Comparison of ENCODE assay signal across 1 cellular context in genomic region chr2:230987137-230988020, GRCh38.
A peak's percentile ranks its signal among the peaks of the same experiment; 100 is the strongest.
TF ChIP-seq lines count a peak whose summit lies in the region.

No MANE protein-coding gene starts in this region.

TF ChIP-seq in GM12878, 131 proteins besides CTCF, POLR2A, EP300 and RAD21 (continued from another document and continues in another):
- TF ChIP-seq E2F4 (IDR thresholded peaks at IDR 0.05; ENCODE audit: low read depth, low read length) (no peak), MAX (IDR thresholded peaks at IDR 0.05; ENCODE audit: low read depth, low read length) (peak; percentile 73; the same call in 1 of the 2 replicates), ASH2L (IDR thresholded peaks at IDR 0.05; ENCODE audit: borderline replicate concordance, low read depth) (no peak), IRF4 (IDR thresholded peaks at IDR 0.05; ENCODE audit: low read depth, low read length) (0 out of 2 replicates have a peak, but pooled peaks have one; percentile 9), NFIC (IDR thresholded peaks at IDR 0.05; ENCODE audit: low read depth, low read length) (no peak), ZNF384 (IDR thresholded peaks at IDR 0.05; ENCODE audit: borderline replicate concordance, low read depth, low read length) (no peak), CBX3 (IDR thresholded peaks at IDR 0.05; ENCODE audit: borderline replicate concordance, low read depth) (no peak), BCLAF1 (IDR thresholded peaks at IDR 0.05) (no peak), KAT2A (conservative IDR thresholded peaks at IDR 0.05; ENCODE audit: control insufficient read depth, low read depth, low read length) (no peak), SRF (IDR thresholded peaks at IDR 0.05; ENCODE audit: low read depth in 2 of 2, low read length in 2 of 2) (no peak), RBBP5 (conservative IDR thresholded peaks at IDR 0.05) (no peak), HCFC1 (IDR thresholded peaks at IDR 0.05; ENCODE audit: low read length) (no peak), IKZF2 (IDR thresholded peaks at IDR 0.05) (peak; percentile 85 to 88), ATF3 (IDR thresholded peaks at IDR 0.05; ENCODE audit: borderline replicate concordance, extremely low read depth, low read depth, low read length) (no peak), USF2 (IDR thresholded peaks at IDR 0.05; ENCODE audit: borderline replicate concordance, low read depth, low read length) (no peak), TARDBP (IDR thresholded peaks at IDR 0.05; ENCODE audit: borderline replicate concordance) (no peak), RAD51 (IDR thresholded peaks at IDR 0.05) (no peak), ZBTB33 (IDR thresholded peaks at IDR 0.05) (no peak), STAT1 (conservative IDR thresholded peaks at IDR 0.05) (peak; percentile 21; the same call in 1 of the 2 replicates), SPI1 (IDR thresholded peaks at IDR 0.05; ENCODE audit: borderline replicate concordance, insufficient read depth, low read depth, low read length) (peak; percentile 14; the same call in 1 of the 2 replicates), PKNOX1 (IDR thresholded peaks at IDR 0.05) (no peak), WRNIP1 (IDR thresholded peaks at IDR 0.05; ENCODE audit: borderline replicate concordance, low read depth, low read length) (no peak), SMAD1 (IDR thresholded peaks at IDR 0.05; ENCODE audit: low read depth, partially characterized antibody) (no peak), RFX5 (IDR thresholded peaks at IDR 0.05; ENCODE audit: low read depth, low read length) (no peak), NKRF (conservative IDR thresholded peaks at IDR 0.05) (peak; percentile 74), ATF7 (IDR thresholded peaks at IDR 0.05; ENCODE audit: low read depth) (no peak), POLR2AphosphoS5 (IDR thresholded peaks at IDR 0.05; ENCODE audit: low read length) (peak; percentile 72), TCF12 (IDR thresholded peaks at IDR 0.05; ENCODE audit: low read depth, low read length) (no peak), CHD4 (IDR thresholded peaks at IDR 0.05) (no peak), YY1 (IDR thresholded peaks at IDR 0.05; ENCODE audit: low read depth, low read length) (peak; percentile 88), RELB (IDR thresholded peaks at IDR 0.05; ENCODE audit: low read depth) (peak; percentile 51; the same call in 1 of the 2 replicates), BMI1 (IDR thresholded peaks at IDR 0.05; ENCODE audit: borderline replicate concordance) (no peak), RCOR1 (conservative IDR thresholded peaks at IDR 0.05; ENCODE audit: low read depth, low read length) (no peak), MYC (IDR thresholded peaks at IDR 0.05; ENCODE audit: insufficient read depth, insufficient read length, insufficient replicate concordance, low read length, severe bottlenecking) (peak; percentile 41), SP1 (IDR thresholded peaks at IDR 0.05; ENCODE audit: low read depth, low read length) (peak; percentile 17), IKZF1 (conservative IDR thresholded peaks at IDR 0.05) (peak; percentile 96), SUPT20H (IDR thresholded peaks at IDR 0.05; ENCODE audit: borderline replicate concordance, control insufficient read depth, low read depth, low read length) (no peak), CEBPZ (IDR thresholded peaks at IDR 0.05; ENCODE audit: low read depth, low read length) (no peak), IRF5 (IDR thresholded peaks at IDR 0.05; ENCODE audit: borderline replicate concordance) (no peak), ESRRA (IDR thresholded peaks at IDR 0.05; ENCODE audit: low read length) (no peak), POU2F2 (IDR thresholded peaks at IDR 0.05; ENCODE audit: borderline replicate concordance, low read depth, low read length) (0 out of 3 replicates have a peak, but pooled peaks have one; percentile 36), PML (IDR thresholded peaks at IDR 0.05; ENCODE audit: low read length) (no peak), MEF2A (IDR thresholded peaks at IDR 0.05; ENCODE audit: insufficient read depth, low read depth, low read length) (peak; percentile 65; the same call in 1 of the 2 replicates), POLR2AphosphoS2 (IDR thresholded peaks at IDR 0.05; ENCODE audit: low read depth, low read length) (no peak), NRF1 (conservative IDR thresholded peaks at IDR 0.05; ENCODE audit: low read depth, low read length) (no peak), NFXL1 (IDR thresholded peaks at IDR 0.05; ENCODE audit: borderline replicate concordance) (no peak), CREB1 (IDR thresholded peaks at IDR 0.05; ENCODE audit: low read depth) (no peak), CBX5 (IDR thresholded peaks at IDR 0.05; ENCODE audit: low read depth) (no peak), SIX5 (IDR thresholded peaks at IDR 0.05; ENCODE audit: low read depth, low read length, severe bottlenecking) (no peak), MXI1 (IDR thresholded peaks at IDR 0.05; ENCODE audit: low read depth, low read length) (peak; percentile 93)
